Comparison of ENCODE assay signal across 1 cellular context in the genomic region with DNA sequence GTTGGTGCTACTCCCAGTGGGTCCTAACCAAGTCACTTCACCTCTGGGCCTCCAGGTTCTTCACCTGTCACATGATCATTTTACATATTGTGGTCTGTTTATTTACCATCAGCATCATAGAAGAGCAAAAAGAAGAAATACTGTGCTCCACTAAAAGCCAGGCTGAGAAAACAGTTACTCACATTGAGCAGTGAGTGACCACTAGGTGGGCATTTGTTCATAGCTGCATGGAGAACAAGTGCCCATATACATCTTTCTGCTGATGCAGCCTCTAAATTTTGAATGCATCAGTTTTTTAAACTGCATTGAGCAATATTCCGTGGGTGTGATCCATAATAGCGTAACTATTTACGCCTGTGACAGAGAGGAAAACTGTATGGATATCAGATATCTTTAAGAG.
TF ChIP-seq lines count a peak whose summit lies in the region.

No MANE protein-coding gene starts in this region.

TF ChIP-seq in SK-N-SH treated with all-trans-retinoic acid at 6 μM for 48 hours, 23 proteins besides CTCF, POLR2A, EP300 and RAD21 (continued from another document):
- no peak for TF ChIP-seq TSHZ2 (CRISPR knock-in tag; IDR thresholded peaks at IDR 0.05)
- no peak for TF ChIP-seq BACH2 (CRISPR knock-in tag; IDR thresholded peaks at IDR 0.05; ENCODE audit: borderline replicate concordance)
- no peak for TF ChIP-seq PPARA (CRISPR knock-in tag; IDR thresholded peaks at IDR 0.05; ENCODE audit: borderline replicate concordance)
- TF ChIP-seq ZC3H10 (CRISPR knock-in tag; IDR thresholded peaks at IDR 0.05), result no peak
- TF ChIP-seq TOX (CRISPR knock-in tag; IDR thresholded peaks at IDR 0.05; ENCODE audit: borderline replicate concordance), result no peak
- TF ChIP-seq, protein P1, sequence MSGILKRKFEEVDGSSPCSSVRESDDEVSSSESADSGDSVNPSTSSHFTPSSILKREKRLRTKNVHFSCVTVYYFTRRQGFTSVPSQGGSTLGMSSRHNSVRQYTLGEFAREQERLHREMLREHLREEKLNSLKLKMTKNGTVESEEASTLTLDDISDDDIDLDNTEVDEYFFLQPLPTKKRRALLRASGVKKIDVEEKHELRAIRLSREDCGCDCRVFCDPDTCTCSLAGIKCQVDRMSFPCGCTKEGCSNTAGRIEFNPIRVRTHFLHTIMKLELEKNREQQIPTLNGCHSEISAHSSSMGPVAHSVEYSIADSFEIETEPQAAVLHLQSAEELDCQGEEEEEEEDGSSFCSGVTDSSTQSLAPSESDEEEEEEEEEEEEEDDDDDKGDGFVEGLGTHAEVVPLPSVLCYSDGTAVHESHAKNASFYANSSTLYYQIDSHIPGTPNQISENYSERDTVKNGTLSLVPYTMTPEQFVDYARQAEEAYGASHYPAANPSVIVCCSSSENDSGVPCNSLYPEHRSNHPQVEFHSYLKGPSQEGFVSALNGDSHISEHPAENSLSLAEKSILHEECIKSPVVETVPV (CRISPR knock-in tag; IDR thresholded peaks at IDR 0.05), result no peak
- TF ChIP-seq ISL1 (CRISPR knock-in tag; IDR thresholded peaks at IDR 0.05), result no peak
- no peak for TF ChIP-seq PATZ1 (CRISPR knock-in tag; IDR thresholded peaks at IDR 0.05; ENCODE audit: borderline replicate concordance)
- TF ChIP-seq ZNF8 (CRISPR knock-in tag; IDR thresholded peaks at IDR 0.05), result no peak
- no peak for TF ChIP-seq RARB (CRISPR knock-in tag; IDR thresholded peaks at IDR 0.05)
- no peak for TF ChIP-seq CSDC2 (CRISPR knock-in tag; IDR thresholded peaks at IDR 0.05)
- no peak for TF ChIP-seq ESRRG (CRISPR knock-in tag; IDR thresholded peaks at IDR 0.05)
